15 cellular contexts compared by ENCODE assay signal in genomic region chr11:113521737-113522517, GRCh38. TPM values are rescaled to one million over a fixed set of nuclear protein-coding genes. Genes with fewer than 3 reads are reported as not detected.
"Had no signal": no experiment of that assay in that cellular context is flagged by ENCODE, and none has a peak within 500 bp of the region (broad histone marks: within the 10 kb centered on the region; RNA-seq: fewer than 3 reads in every experiment).

No MANE protein-coding gene starts in this region.

- ATAC-seq: activated CD4-positive, alpha-beta T cell treated with anti-CD3 and anti-CD28 coated beads for 36 hours; activated CD8-positive, alpha-beta T cell treated with anti-CD3 and anti-CD28 coated beads, Interleukin-2, amount 10 ng/mL, durations not matched to agents 7 days and 5 days; left ventricle myocardium superior; pancreas; stimulated activated naive CD8-positive, alpha-beta T cell treated with anti-CD3 and anti-CD28 coated beads, Interleukin-15, amount 100 ng/mL, for 72 hours had no signal

- H3K27ac ChIP-seq: coronary artery, epithelial cell of prostate, pancreas, VCaP had no signal

- H3K4me1 ChIP-seq: pancreas had no signal

- H3K9me3 ChIP-seq: pancreas had no signal

- H3K36me3 ChIP-seq: pancreas had no signal

- H3K4me3 ChIP-seq: coronary artery, pancreas had no signal

- DNase-seq: activated CD4-positive, alpha-beta T cell treated with anti-CD3 and anti-CD28 coated beads for 36 hours; activated CD8-positive, alpha-beta T cell treated with anti-CD3 and anti-CD28 coated beads, Interleukin-2, amount 10 ng/mL, durations not matched to agents 7 days and 5 days; activated naive CD4-positive, alpha-beta T cell treated with Interleukin-2 at 50 U/mL for 16 hours; central memory CD4-positive, alpha-beta T cell; effector CD8-positive, alpha-beta T cell; glutamatergic neuron; left ventricle myocardium superior; pancreas; stimulated activated CD4-positive, alpha-beta T cell treated with anti-CD3 and anti-CD28 coated beads, Interleukin-4, amount 100 ng/mL, for 1 hour; stimulated activated naive CD8-positive, alpha-beta T cell treated with anti-CD3 and anti-CD28 coated beads, Interleukin-15, amount 100 ng/mL, for 72 hours; T-helper 9 cell had no signal

RNA-seq across cellular contexts. Expression of gene DRD2, which starts 46.7 kb away (rescaled TPM):
- total RNA-seq: activated CD4-positive, alpha-beta T cell treated with anti-CD3 and anti-CD28 coated beads for 36 hours; activated CD8-positive, alpha-beta T cell treated with anti-CD3 and anti-CD28 coated beads, Interleukin-2, amount 10 ng/mL, durations not matched to agents 7 days and 5 days; left ventricle myocardium superior; mesenteric fat pad had no signal
